Comparison of ENCODE assay signal across 30 cellular contexts in the genomic region with DNA sequence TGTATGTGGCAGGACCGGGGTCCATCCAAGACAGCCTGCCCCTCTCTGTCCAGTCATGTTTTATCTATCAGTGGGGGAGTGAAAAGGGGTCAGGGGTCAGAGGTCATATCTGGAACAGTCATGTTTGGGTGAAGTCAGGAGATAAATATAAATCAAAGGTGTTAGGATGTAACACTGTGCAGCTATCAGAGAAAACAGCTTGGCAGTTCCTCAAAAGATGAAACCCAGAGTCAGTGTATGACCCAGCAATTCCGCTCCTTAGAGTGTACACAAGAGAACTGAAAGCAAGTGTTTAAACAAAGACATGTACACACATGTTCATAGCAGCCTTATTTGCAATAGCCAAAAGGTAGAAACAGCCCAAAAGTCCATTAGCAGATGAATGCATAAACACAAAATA.
"Had no signal": no experiment of that assay in that cellular context is flagged by ENCODE, and none has a peak within 500 bp of the region (broad histone marks: within the 10 kb centered on the region; RNA-seq: fewer than 3 reads in every experiment).

No MANE protein-coding gene starts in this region.

- H3K27me3 ChIP-seq: adrenal gland, ascending aorta, cardiac muscle cell, colonic mucosa had no signal

- H3K4me3 ChIP-seq: adrenal gland, ascending aorta, breast epithelium, cardiac muscle cell, colonic mucosa, heart left ventricle had no signal

- H3K36me3 ChIP-seq: adrenal gland, ascending aorta, breast epithelium, cardiac muscle cell, colonic mucosa, heart left ventricle had no signal

- FAIRE-seq: endometrium, endothelial cell of umbilical vein, frontal cortex had no signal

- H3K27ac ChIP-seq: adrenal gland, ascending aorta, breast epithelium, cardiac muscle cell, colonic mucosa, heart left ventricle had no signal

- H3K9me3 ChIP-seq: adrenal gland, ascending aorta, colonic mucosa had no signal

- DNase-seq: activated CD4-positive, alpha-beta memory T cell treated with anti-CD3 and anti-CD28 coated beads for 36 hours; activated CD4-positive, alpha-beta T cell treated with anti-CD3 and anti-CD28 coated beads for 36 hours; activated CD4-positive, alpha-beta T cell treated with anti-CD3 and anti-CD28 coated beads, Interleukin-2, amount 10 ng/mL, durations not matched to agents 24 days and 14 days; activated CD4-positive, CD25-positive, alpha-beta regulatory T cell; activated CD4-positive, CD25-positive, alpha-beta regulatory T cell treated with anti-CD3 and anti-CD28 coated beads, Interleukin-2, amount 50 U/mL, for 72 hours; activated CD8-positive, alpha-beta memory T cell treated with anti-CD3 and anti-CD28 coated beads, Interleukin-2, amount 10 ng/mL, durations not matched to agents 7 days and 5 days; activated CD8-positive, alpha-beta memory T cell treated with anti-CD3 and anti-CD28 coated beads, Interleukin-2, amount 50 U/mL, for 4 hours; activated CD8-positive, alpha-beta T cell treated with anti-CD3 and anti-CD28 coated beads, Interleukin-2, amount 10 ng/mL, durations not matched to agents 7 days and 5 days; activated effector memory CD4-positive, alpha-beta T cell treated with anti-CD3 and anti-CD28 coated beads, Interleukin-2, amount 50 U/mL, for 16 hours; activated naive CD4-positive, alpha-beta T cell treated with anti-CD3 and anti-CD28 coated beads for 36 hours; activated naive CD8-positive, alpha-beta T cell treated with anti-CD3 and anti-CD28 coated beads for 36 hours; activated naive CD8-positive, alpha-beta T cell treated with anti-CD3 and anti-CD28 coated beads, Interleukin-2, amount 50 U/mL, for 24 hours; activated T-cell treated with anti-CD3 and anti-CD28 coated beads, Interleukin-2, amount 50 U/mL, for 1 hour; activated T-cell treated with anti-CD3 and anti-CD28 coated beads, Interleukin-2, amount 50 U/mL, for 48 hours; adrenal gland; central memory CD4-positive, alpha-beta T cell; cerebellar nuclear complex; colonic mucosa; effector CD8-positive, alpha-beta T cell; foreskin fibroblast; glutamatergic neuron; heart left ventricle; T-helper 17 cell; T1000 had no signal

- H3K4me1 ChIP-seq: adrenal gland, breast epithelium, colonic mucosa, heart left ventricle had no signal
